ENCODE assay signal across 11 cellular contexts in genomic region chr17:45110676-45111611, GRCh38. TPM values are rescaled to one million over a fixed set of nuclear protein-coding genes. Genes with fewer than 3 reads are reported as not detected.
DNase-seq lines count a peak whose midpoint lies in the region; ATAC-seq, FAIRE-seq and TF ChIP-seq lines count a peak whose summit lies in the region.
"Had no signal": no experiment of that assay in that cellular context is flagged by ENCODE, and none has a peak within 500 bp of the region (broad histone marks: within the 10 kb centered on the region; RNA-seq: fewer than 3 reads in every experiment).

No MANE protein-coding gene starts in this region.

- H3K9ac ChIP-seq in HUES64 (ENCODE audit: low read depth, low read length) (peak overlapping the region; percentile 8; the same call in 1 of the 2 replicates), HepG2 (ENCODE audit: insufficient read depth, low read depth, low read length) (no peak overlapping the region)

- TSS peak; percentile 14 for BruUV-seq in HepG2 (replicated peaks; lab: Mats Ljungman, UMichigan)

- no peak for TF ChIP-seq CTCF in choroid plexus epithelial cell (conservative IDR thresholded peaks at IDR 0.05; ENCODE audit: low read depth, low read length)
- peak; percentile 14; the same call in 1 of the 2 replicates for TF ChIP-seq CTCF in HepG2 (CRISPR knock-in tag; IDR thresholded peaks at IDR 0.05)

- H3K79me2 ChIP-seq in HepG2 (ENCODE audit: insufficient read depth, low read length): no peaks in the 10 kb centered on the region

- H3K4me1 ChIP-seq in HUES64 (ENCODE audit: insufficient read depth, low read length): no peaks in the 10 kb centered on the region
- peaks cover 51% of the 10 kb centered on the region for H3K4me1 ChIP-seq in HepG2 (ENCODE audit: insufficient read depth, low read length)
- H3K4me1 ChIP-seq: prostate gland had no signal

- no peak overlapping the region for H3K4me2 ChIP-seq in HepG2 (ENCODE audit: low read depth, low read length)

- DNase-seq in choroid plexus epithelial cell (ENCODE audit: low read depth) (peak; percentile 44), HepG2 (ENCODE audit: low spot score) (no peak), substantia nigra (lab: John Stamatoyannopoulos, UW) (peak in 36 of 49 donors; percentile 16 to 79 (median 54)), NCI-H510A (lab: John Stamatoyannopoulos, UW) (no peak), GM19238 (ENCODE audit: insufficient read length, low spot score) (no peak), NCI-H1417 treated with DMSO at 0.1 percent for 48 hours (lab: John Stamatoyannopoulos, UW) (no peak), RCC 7860 (ENCODE audit: low spot score) (no peak)
- DNase-seq: central memory CD4-positive, alpha-beta T cell; SHP77 treated with DMSO at 0.1 percent for 48 hours had no signal

- peak; percentile 30 for ATAC-seq in HepG2

- no peak overlapping the region; the same call in 1 of the 2 replicates for H3K27ac ChIP-seq in HUES64 (ENCODE audit: low read depth, low read length)
- H3K27ac ChIP-seq in HepG2 (ENCODE audit: extremely low read length, insufficient read depth, low read length): no peak overlapping the region
- H3K27ac ChIP-seq in substantia nigra (ENCODE audit: low read depth, low read length, poor library complexity, severe bottlenecking): no peak overlapping the region
- H3K27ac ChIP-seq: prostate gland had no signal

- H3K4me3 ChIP-seq in HUES64 (ENCODE audit: low read length): no peak overlapping the region
- no peak overlapping the region for H3K4me3 ChIP-seq in choroid plexus epithelial cell (ENCODE audit: low read depth, low read length)
- H3K4me3 ChIP-seq in HepG2 (replicated peaks in 1 of 3; ENCODE audit: insufficient read depth in 1 of 3, low read depth in 2 of 3, low read length in 3 of 3): no peak overlapping the region
- H3K4me3 ChIP-seq: prostate gland had no signal

- no peaks in the 10 kb centered on the region for H4K20me1 ChIP-seq in HepG2 (ENCODE audit: insufficient read depth, low read length)

- no peaks in the 10 kb centered on the region for H3K9me3 ChIP-seq in HUES64 (ENCODE audit: insufficient read depth, low read depth, low read length)
- H3K9me3 ChIP-seq in HepG2 (ENCODE audit: low read length): no peaks in the 10 kb centered on the region
- H3K9me3 ChIP-seq: prostate gland had no signal

- POLR2A ChIA-PET in HepG2 (lab: Yijun Ruan, JAX): interaction anchor here (0.9 kb wide), 1 partner anchor 24 kb away, joined by 3 read pairs; the partner anchor contains the start of gene ACBD4

- TF ChIP-seq POLR2A in HepG2 (IDR thresholded peaks at IDR 0.05; ENCODE audit: insufficient read depth in 1 of 2, low read depth in 2 of 2, low read length in 2 of 2): no peak

- H3K27me3 ChIP-seq in HUES64 (ENCODE audit: insufficient read depth, low read length): no peaks in the 10 kb centered on the region
- no peaks in the 10 kb centered on the region for H3K27me3 ChIP-seq in HepG2 (ENCODE audit: control insufficient read depth in 1 of 2, insufficient read depth in 2 of 2, low read length in 2 of 2)

- intact Hi-C loops in HepG2 (cut with micrococcal nuclease; ENCODE audit: unreplicated experiment): no loop called here

- no peak overlapping the region for H2AFZ ChIP-seq in HepG2 (ENCODE audit: low read length)

- in situ Hi-C loops in HepG2 (cut with HindIII; ENCODE audit: extremely low pct_ligation_motif_present, low pct_unique_long_range_greater_than_20kb): no loop called here

- H3K36me3 ChIP-seq in HUES64 (ENCODE audit: insufficient read depth, low read length) (peaks cover 34% of the 10 kb centered on the region), HepG2 (replicated peaks in 1 of 2; ENCODE audit: control insufficient read depth in 1 of 2, insufficient read depth in 2 of 2, low read length in 2 of 2) (peaks cover 14 to 25% of the 10 kb centered on the region in 2 experiments)
- H3K36me3 ChIP-seq: prostate gland had no signal

- CTCF ChIA-PET in HepG2 (lab: Yijun Ruan, JAX; ENCODE audit: low intra/inter-chr PET ratio, low total read pairs): no interaction called here

- TF ChIP-seq EP300 in HepG2 (IDR thresholded peaks at IDR 0.05; ENCODE audit: low read depth in 2 of 2, low read length in 2 of 2): no peak
- TF ChIP-seq EP300 in HepG2 (CRISPR knock-in tag; IDR thresholded peaks at IDR 0.05; ENCODE audit: borderline replicate concordance): no peak

- TF ChIP-seq RAD21 in HepG2 (CRISPR knock-in tag; IDR thresholded peaks at IDR 0.05): no peak

- FAIRE-seq in HepG2 (lab: Jason Lieb, UNC) (no peak), RCC 7860 (lab: Jason Lieb, UNC) (no peak)

- 89% methylated on average over 16 of the region's 16 CpGs for WGBS in HUES64
- WGBS in HepG2 (ENCODE audit: low lambda C conversion rate): 89% methylated on average over 16 of the region's 16 CpGs

RNA-seq across cellular contexts. Expression of gene PLCD3, which starts 21.4 kb away (rescaled TPM):
- polyA plus RNA-seq in HUES64 (2013, experiment 1 of 2): 16.4 TPM
- 21.9 TPM for polyA plus RNA-seq in HUES64 (2013, experiment 2 of 2)
- total RNA-seq in HepG2 (2016; rRNA removed; fragmentation: Illumina TruSeq; extraction: Trizol): 5.5 and 11.3 TPM in 2 replicates
- 5.6 and 8.7 TPM in 2 replicates for total RNA-seq in HepG2 (2016; cell fraction: cytosol; rRNA removed; fragmentation: Illumina TruSeq; extraction: Trizol; ENCODE audit: low read depth)
- total RNA-seq in HepG2 (2016; cell fraction: insoluble cytoplasmic fraction; rRNA removed; fragmentation: Illumina TruSeq; extraction: Trizol): 6.2 and 9.4 TPM in 2 replicates
- total RNA-seq in HepG2 (2016; cell fraction: membrane; rRNA removed; fragmentation: Illumina TruSeq; extraction: Trizol): 23.5 and 28.9 TPM in 2 replicates
- 4.2 and 4.3 TPM in 2 replicates for total RNA-seq in HepG2 (2016; cell fraction: nucleus; rRNA removed; fragmentation: Illumina TruSeq; extraction: Trizol)
- 39.1 and 46.1 TPM in 2 replicates for polyA plus RNA-seq in HepG2 (2011; rRNA removed)
- polyA plus RNA-seq in HepG2 (2011; cell fraction: cytosol; rRNA removed): 28.6 and 40.9 TPM in 2 replicates
- polyA plus RNA-seq in HepG2 (2011; cell fraction: nucleus; rRNA removed): 37.4 and 43.6 TPM in 2 replicates
- polyA plus RNA-seq in HepG2 (2012): 8.5 and 22.4 TPM in 2 replicates
- polyA plus RNA-seq in HepG2 (2016; cell fraction: cytosol; fragmentation: Illumina TruSeq; extraction: Trizol; ENCODE audit: low read depth): 17.4 and 19.5 TPM in 2 replicates
- polyA plus RNA-seq in HepG2 (2016; cell fraction: insoluble cytoplasmic fraction; fragmentation: Illumina TruSeq; extraction: Trizol; ENCODE audit: low read depth): 14.0 and 24.9 TPM in 2 replicates
- polyA plus RNA-seq in HepG2 (2016; cell fraction: membrane; fragmentation: Illumina TruSeq; extraction: Trizol; ENCODE audit: low read depth): 30.5 and 46.5 TPM in 2 replicates
- polyA plus RNA-seq in HepG2 (2016; cell fraction: nucleus; fragmentation: Illumina TruSeq; extraction: Trizol; ENCODE audit: insufficient read depth, low read depth): 24.9 and 28.4 TPM in 2 replicates
- polyA minus RNA-seq in HepG2 (2011; rRNA and poly(A)+ RNA removed; ENCODE audit: low replicate concordance): 68.8 and 256 TPM in 2 replicates
- polyA minus RNA-seq in HepG2 (2011; cell fraction: cytosol; rRNA and poly(A)+ RNA removed): 26.0 and 39.9 TPM in 2 replicates
- 13.4 and 15.7 TPM in 2 replicates for polyA minus RNA-seq in HepG2 (2011; cell fraction: nucleus; rRNA and poly(A)+ RNA removed)

RNA-seq across cellular contexts. Expression of gene ACBD4, which starts 24.5 kb away (rescaled TPM):
- 1.9 TPM for polyA plus RNA-seq in HUES64 (2013, experiment 1 of 2)
- polyA plus RNA-seq in HUES64 (2013, experiment 2 of 2): 3.7 TPM
- 8.8 and 16.1 TPM in 2 replicates for total RNA-seq in HepG2 (2016; rRNA removed; fragmentation: Illumina TruSeq; extraction: Trizol)
- 8.0 and 13.0 TPM in 2 replicates for total RNA-seq in HepG2 (2016; cell fraction: cytosol; rRNA removed; fragmentation: Illumina TruSeq; extraction: Trizol; ENCODE audit: low read depth)
- total RNA-seq in HepG2 (2016; cell fraction: insoluble cytoplasmic fraction; rRNA removed; fragmentation: Illumina TruSeq; extraction: Trizol): 9.5 and 14.6 TPM in 2 replicates
- 12.4 and 18.3 TPM in 2 replicates for total RNA-seq in HepG2 (2016; cell fraction: membrane; rRNA removed; fragmentation: Illumina TruSeq; extraction: Trizol)
- 15.2 and 17.1 TPM in 2 replicates for total RNA-seq in HepG2 (2016; cell fraction: nucleus; rRNA removed; fragmentation: Illumina TruSeq; extraction: Trizol)
- 26.9 and 34.1 TPM in 2 replicates for polyA plus RNA-seq in HepG2 (2011; rRNA removed)
- polyA plus RNA-seq in HepG2 (2011; cell fraction: cytosol; rRNA removed): 12.2 and 17.4 TPM in 2 replicates
- 71.5 and 77.5 TPM in 2 replicates for polyA plus RNA-seq in HepG2 (2011; cell fraction: nucleus; rRNA removed)
- 16.9 and 20.5 TPM in 2 replicates for polyA plus RNA-seq in HepG2 (2012)
- polyA plus RNA-seq in HepG2 (2016; cell fraction: cytosol; fragmentation: Illumina TruSeq; extraction: Trizol; ENCODE audit: low read depth): 9.2 and 14.3 TPM in 2 replicates
- polyA plus RNA-seq in HepG2 (2016; cell fraction: insoluble cytoplasmic fraction; fragmentation: Illumina TruSeq; extraction: Trizol; ENCODE audit: low read depth): 9.9 and 13.7 TPM in 2 replicates
- 10.5 and 15.2 TPM in 2 replicates for polyA plus RNA-seq in HepG2 (2016; cell fraction: membrane; fragmentation: Illumina TruSeq; extraction: Trizol; ENCODE audit: low read depth)
- 36.2 and 39.6 TPM in 2 replicates for polyA plus RNA-seq in HepG2 (2016; cell fraction: nucleus; fragmentation: Illumina TruSeq; extraction: Trizol; ENCODE audit: insufficient read depth, low read depth)
- 6.9 and 21.9 TPM in 2 replicates for polyA minus RNA-seq in HepG2 (2011; rRNA and poly(A)+ RNA removed; ENCODE audit: low replicate concordance)
- 8.3 and 8.4 TPM in 2 replicates for polyA minus RNA-seq in HepG2 (2011; cell fraction: cytosol; rRNA and poly(A)+ RNA removed)
- 26.9 and 36.2 TPM in 2 replicates for polyA minus RNA-seq in HepG2 (2011; cell fraction: nucleus; rRNA and poly(A)+ RNA removed)

RNA-seq across cellular contexts. Expression of gene HEXIM1, which starts 37.3 kb away (rescaled TPM):
- polyA plus RNA-seq in HUES64 (2013, experiment 1 of 2): 19.1 TPM
- 18.6 TPM for polyA plus RNA-seq in HUES64 (2013, experiment 2 of 2)
- total RNA-seq in HepG2 (2016; rRNA removed; fragmentation: Illumina TruSeq; extraction: Trizol): 10.5 and 14.8 TPM in 2 replicates
- total RNA-seq in HepG2 (2016; cell fraction: cytosol; rRNA removed; fragmentation: Illumina TruSeq; extraction: Trizol; ENCODE audit: low read depth): 2.7 and 3.3 TPM in 2 replicates
- total RNA-seq in HepG2 (2016; cell fraction: insoluble cytoplasmic fraction; rRNA removed; fragmentation: Illumina TruSeq; extraction: Trizol): 11.7 and 13.0 TPM in 2 replicates
- 8.9 and 9.5 TPM in 2 replicates for total RNA-seq in HepG2 (2016; cell fraction: membrane; rRNA removed; fragmentation: Illumina TruSeq; extraction: Trizol)
- total RNA-seq in HepG2 (2016; cell fraction: nucleus; rRNA removed; fragmentation: Illumina TruSeq; extraction: Trizol): 13.8 and 14.0 TPM in 2 replicates
- polyA plus RNA-seq in HepG2 (2011; rRNA removed): 16.3 and 16.6 TPM in 2 replicates
- 13.7 and 14.0 TPM in 2 replicates for polyA plus RNA-seq in HepG2 (2011; cell fraction: cytosol; rRNA removed)
- 34.1 and 37.3 TPM in 2 replicates for polyA plus RNA-seq in HepG2 (2011; cell fraction: nucleus; rRNA removed)
- polyA plus RNA-seq in HepG2 (2012): 17.5 and 20.8 TPM in 2 replicates
- polyA plus RNA-seq in HepG2 (2016; cell fraction: cytosol; fragmentation: Illumina TruSeq; extraction: Trizol; ENCODE audit: low read depth): 2.7 and 3.3 TPM in 2 replicates
- polyA plus RNA-seq in HepG2 (2016; cell fraction: insoluble cytoplasmic fraction; fragmentation: Illumina TruSeq; extraction: Trizol; ENCODE audit: low read depth): 36.1 and 41.5 TPM in 2 replicates
- polyA plus RNA-seq in HepG2 (2016; cell fraction: membrane; fragmentation: Illumina TruSeq; extraction: Trizol; ENCODE audit: low read depth): 10.3 and 12.9 TPM in 2 replicates
- polyA plus RNA-seq in HepG2 (2016; cell fraction: nucleus; fragmentation: Illumina TruSeq; extraction: Trizol; ENCODE audit: insufficient read depth, low read depth): 51.0 and 51.8 TPM in 2 replicates
- 8.8 and 11.0 TPM in 2 replicates for polyA minus RNA-seq in HepG2 (2011; rRNA and poly(A)+ RNA removed; ENCODE audit: low replicate concordance)
- 10.7 and 11.5 TPM in 2 replicates for polyA minus RNA-seq in HepG2 (2011; cell fraction: cytosol; rRNA and poly(A)+ RNA removed)
- 17.1 and 27.5 TPM in 2 replicates for polyA minus RNA-seq in HepG2 (2011; cell fraction: nucleus; rRNA and poly(A)+ RNA removed)

RNA-seq across cellular contexts. Expression of gene NMT1, which starts 49.8 kb away (rescaled TPM):
- 84.4 TPM for polyA plus RNA-seq in HUES64 (2013, experiment 1 of 2)
- polyA plus RNA-seq in HUES64 (2013, experiment 2 of 2): 93.9 TPM
- total RNA-seq in HepG2 (2016; rRNA removed; fragmentation: Illumina TruSeq; extraction: Trizol): 142 and 194 TPM in 2 replicates
- 26.5 and 28.3 TPM in 2 replicates for total RNA-seq in HepG2 (2016; cell fraction: cytosol; rRNA removed; fragmentation: Illumina TruSeq; extraction: Trizol; ENCODE audit: low read depth)
- 140 and 195 TPM in 2 replicates for total RNA-seq in HepG2 (2016; cell fraction: insoluble cytoplasmic fraction; rRNA removed; fragmentation: Illumina TruSeq; extraction: Trizol)
- total RNA-seq in HepG2 (2016; cell fraction: membrane; rRNA removed; fragmentation: Illumina TruSeq; extraction: Trizol): 38.6 and 40.6 TPM in 2 replicates
- total RNA-seq in HepG2 (2016; cell fraction: nucleus; rRNA removed; fragmentation: Illumina TruSeq; extraction: Trizol): 107 and 123 TPM in 2 replicates
- 71.9 and 75.7 TPM in 2 replicates for polyA plus RNA-seq in HepG2 (2011; rRNA removed)
- 38.6 and 40.9 TPM in 2 replicates for polyA plus RNA-seq in HepG2 (2011; cell fraction: cytosol; rRNA removed)
- 44.4 and 51.3 TPM in 2 replicates for polyA plus RNA-seq in HepG2 (2011; cell fraction: nucleus; rRNA removed)
- polyA plus RNA-seq in HepG2 (2012): 109 and 117 TPM in 2 replicates
- 13.3 and 16.4 TPM in 2 replicates for polyA plus RNA-seq in HepG2 (2016; cell fraction: cytosol; fragmentation: Illumina TruSeq; extraction: Trizol; ENCODE audit: low read depth)
- 189 and 216 TPM in 2 replicates for polyA plus RNA-seq in HepG2 (2016; cell fraction: insoluble cytoplasmic fraction; fragmentation: Illumina TruSeq; extraction: Trizol; ENCODE audit: low read depth)
- polyA plus RNA-seq in HepG2 (2016; cell fraction: membrane; fragmentation: Illumina TruSeq; extraction: Trizol; ENCODE audit: low read depth): 22.9 and 24.5 TPM in 2 replicates
- polyA plus RNA-seq in HepG2 (2016; cell fraction: nucleus; fragmentation: Illumina TruSeq; extraction: Trizol; ENCODE audit: insufficient read depth, low read depth): 111 and 125 TPM in 2 replicates
- 63.5 and 95.4 TPM in 2 replicates for polyA minus RNA-seq in HepG2 (2011; rRNA and poly(A)+ RNA removed; ENCODE audit: low replicate concordance)
- polyA minus RNA-seq in HepG2 (2011; cell fraction: cytosol; rRNA and poly(A)+ RNA removed): 254 and 276 TPM in 2 replicates
- 44.7 and 70.7 TPM in 2 replicates for polyA minus RNA-seq in HepG2 (2011; cell fraction: nucleus; rRNA and poly(A)+ RNA removed)

RNA-seq across cellular contexts. Expression of gene HEXIM2, which starts 50.7 kb away (rescaled TPM):
- 7.7 TPM for polyA plus RNA-seq in HUES64 (2013, experiment 1 of 2)
- polyA plus RNA-seq in HUES64 (2013, experiment 2 of 2): 6.8 TPM
- 27.1 and 30.8 TPM in 2 replicates for total RNA-seq in HepG2 (2016; rRNA removed; fragmentation: Illumina TruSeq; extraction: Trizol)
- total RNA-seq in HepG2 (2016; cell fraction: cytosol; rRNA removed; fragmentation: Illumina TruSeq; extraction: Trizol; ENCODE audit: low read depth): 22.3 and 23.3 TPM in 2 replicates
- 26.7 and 27.9 TPM in 2 replicates for total RNA-seq in HepG2 (2016; cell fraction: insoluble cytoplasmic fraction; rRNA removed; fragmentation: Illumina TruSeq; extraction: Trizol)
- total RNA-seq in HepG2 (2016; cell fraction: membrane; rRNA removed; fragmentation: Illumina TruSeq; extraction: Trizol): 25.8 and 28.7 TPM in 2 replicates
- total RNA-seq in HepG2 (2016; cell fraction: nucleus; rRNA removed; fragmentation: Illumina TruSeq; extraction: Trizol): 13.7 and 16.4 TPM in 2 replicates
- polyA plus RNA-seq in HepG2 (2011; rRNA removed): 31.8 and 32.4 TPM in 2 replicates
- polyA plus RNA-seq in HepG2 (2011; cell fraction: cytosol; rRNA removed): 32.2 and 44.9 TPM in 2 replicates
- polyA plus RNA-seq in HepG2 (2011; cell fraction: nucleus; rRNA removed): 22.5 and 27.3 TPM in 2 replicates
- polyA plus RNA-seq in HepG2 (2012): 22.2 and 24.9 TPM in 2 replicates
- 14.6 and 18.5 TPM in 2 replicates for polyA plus RNA-seq in HepG2 (2016; cell fraction: cytosol; fragmentation: Illumina TruSeq; extraction: Trizol; ENCODE audit: low read depth)
- polyA plus RNA-seq in HepG2 (2016; cell fraction: insoluble cytoplasmic fraction; fragmentation: Illumina TruSeq; extraction: Trizol; ENCODE audit: low read depth): 35.4 and 36.8 TPM in 2 replicates
- polyA plus RNA-seq in HepG2 (2016; cell fraction: membrane; fragmentation: Illumina TruSeq; extraction: Trizol; ENCODE audit: low read depth): 19.7 and 26.6 TPM in 2 replicates
- 36.3 and 37.9 TPM in 2 replicates for polyA plus RNA-seq in HepG2 (2016; cell fraction: nucleus; fragmentation: Illumina TruSeq; extraction: Trizol; ENCODE audit: insufficient read depth, low read depth)
- 9.1 and 26.8 TPM in 2 replicates for polyA minus RNA-seq in HepG2 (2011; rRNA and poly(A)+ RNA removed; ENCODE audit: low replicate concordance)
- polyA minus RNA-seq in HepG2 (2011; cell fraction: cytosol; rRNA and poly(A)+ RNA removed): 17.8 and 20.5 TPM in 2 replicates
- 12.4 and 13.2 TPM in 2 replicates for polyA minus RNA-seq in HepG2 (2011; cell fraction: nucleus; rRNA and poly(A)+ RNA removed)

Comparison
In these comparisons a context has a peak if more than half of its experiments do, and no peak if none do; other contexts are left out.
1. DNase-seq: peak in choroid plexus epithelial cell (single experiment) and substantia nigra (36 of 49); none in HepG2 (single experiment), NCI-H510A (single experiment), GM19238 (single experiment), NCI-H1417 treated with DMSO at 0.1 percent for 48 hours (single experiment) and RCC 7860 (single experiment).